ENCODE assay signal across 11 cellular contexts in genomic region chr7:50655020-50655419, GRCh38.
"Had no signal": no experiment of that assay in that cellular context is flagged by ENCODE, and none has a peak within 500 bp of the region (broad histone marks: within the 10 kb centered on the region; RNA-seq: fewer than 3 reads in every experiment).

No MANE protein-coding gene starts in this region.

- ATAC-seq: activated CD4-positive, alpha-beta T cell treated with anti-CD3 and anti-CD28 coated beads for 36 hours; activated CD8-positive, alpha-beta T cell treated with anti-CD3 and anti-CD28 coated beads, Interleukin-2, amount 10 ng/mL, durations not matched to agents 7 days and 5 days; naive thymus-derived CD4-positive, alpha-beta T cell had no signal

- DNase-seq: activated CD4-positive, alpha-beta T cell treated with anti-CD3 and anti-CD28 coated beads for 36 hours; activated CD8-positive, alpha-beta T cell treated with anti-CD3 and anti-CD28 coated beads, Interleukin-2, amount 10 ng/mL, durations not matched to agents 7 days and 5 days; activated naive CD4-positive, alpha-beta T cell treated with anti-CD3 and anti-CD28 coated beads, Interleukin-2, amount 50 U/mL, for 16 hours; cerebellar nuclear complex; dermis blood vessel endothelial cell; naive thymus-derived CD4-positive, alpha-beta T cell; stimulated activated CD4-positive, alpha-beta T cell treated with anti-CD3 and anti-CD28 coated beads, Interleukin-15, amount 100 ng/mL, for 24 hours; stimulated activated CD4-positive, alpha-beta T cell treated with anti-CD3 and anti-CD28 coated beads, Interleukin-4, amount 100 ng/mL, for 24 hours; T-helper 1 cell; WERI-Rb-1 had no signal

- H3K27me3 ChIP-seq: neutrophil had no signal

- H3K36me3 ChIP-seq: neutrophil, WERI-Rb-1 had no signal

- H3K27ac ChIP-seq: neutrophil, WERI-Rb-1 had no signal

- H3K9me3 ChIP-seq: neutrophil had no signal
